Comparison of ENCODE assay signal across 25 cellular contexts in genomic region chr2:129165001-129165400, GRCh38.
A peak's percentile ranks its signal among the peaks of the same experiment; 100 is the strongest.
DNase-seq lines count a peak whose midpoint lies in the region; ATAC-seq and TF ChIP-seq lines count a peak whose summit lies in the region.
"Had no signal": no experiment of that assay in that cellular context is flagged by ENCODE, and none has a peak within 500 bp of the region (broad histone marks: within the 10 kb centered on the region; RNA-seq: fewer than 3 reads in every experiment).

No MANE protein-coding gene starts in this region.

- H3K79me2 ChIP-seq in hepatocyte: no peaks in the 10 kb centered on the region

- TF ChIP-seq CTCF in MCF 10A (IDR thresholded peaks at IDR 0.05; ENCODE audit: unreplicated experiment): no peak
- TF ChIP-seq CTCF in breast epithelium (IDR thresholded peaks at IDR 0.05): no peak
- TF ChIP-seq CTCF in esophagus muscularis mucosa (IDR thresholded peaks at IDR 0.05): no peak
- TF ChIP-seq CTCF in hepatocyte (IDR thresholded peaks at IDR 0.05; ENCODE audit: poor library complexity): no peak
- no peak for TF ChIP-seq CTCF in glutamatergic neuron (IDR thresholded peaks at IDR 0.05; ENCODE audit: partially characterized antibody, unreplicated experiment)

- POLR2A ChIA-PET in MCF 10A (lab: Yijun Ruan, JAX): interaction anchor here (0.5 to 1.1 kb wide), 3 partner anchors 11 to 860 kb away, joined by 3 read pairs; no protein-coding TSS in a partner anchor

- TF ChIP-seq POLR2A in breast epithelium (IDR thresholded peaks at IDR 0.05): no peak
- no peak for TF ChIP-seq POLR2A in esophagus muscularis mucosa (IDR thresholded peaks at IDR 0.05; ENCODE audit: low read depth)

- H3K4me1 Mint-ChIP-seq in MCF 10A (ENCODE audit: insufficient read depth, unreplicated experiment) (peaks cover 8% of the 10 kb centered on the region), glutamatergic neuron (ENCODE audit: low read depth, unreplicated experiment) (peaks cover 4% of the 10 kb centered on the region)

- H3K9me3 ChIP-seq in breast epithelium: no peaks in the 10 kb centered on the region
- H3K9me3 ChIP-seq in esophagus muscularis mucosa: no peaks in the 10 kb centered on the region
- H3K9me3 ChIP-seq in hepatocyte (ENCODE audit: low read depth): no peaks in the 10 kb centered on the region
- H3K9me3 ChIP-seq: SJSA1 had no signal

- ATAC-seq in sciatic nerve: peak; percentile 80
- ATAC-seq in GM21381 (IDR thresholded peaks at IDR 0.05; ENCODE audit: unreplicated experiment): no peak
- no peak for ATAC-seq in GM21423 (IDR thresholded peaks at IDR 0.05; ENCODE audit: unreplicated experiment)
- ATAC-seq: PC-3 had no signal

- H4K20me1 ChIP-seq in hepatocyte (ENCODE audit: insufficient read depth, poor library complexity, severe bottlenecking): no peaks in the 10 kb centered on the region

- H3K36me3 Mint-ChIP-seq in MCF 10A (ENCODE audit: insufficient read depth, unreplicated experiment) (no peaks in the 10 kb centered on the region), glutamatergic neuron (ENCODE audit: unreplicated experiment) (no peaks in the 10 kb centered on the region)
- H3K36me3 Mint-ChIP-seq: CD14-positive monocyte had no signal

- H3K4me3 Mint-ChIP-seq in MCF 10A (ENCODE audit: unreplicated experiment) (no peak overlapping the region), glutamatergic neuron (ENCODE audit: unreplicated experiment) (no peak overlapping the region)
- H3K4me3 Mint-ChIP-seq: CD14-positive monocyte, H9 had no signal

- H3K9me2 ChIP-seq in hepatocyte (replicated peaks; ENCODE audit: insufficient read depth): no peaks in the 10 kb centered on the region

- H3K27me3 ChIP-seq in breast epithelium (no peaks in the 10 kb centered on the region), esophagus muscularis mucosa (no peaks in the 10 kb centered on the region), hepatocyte (no peaks in the 10 kb centered on the region)

- H3K27ac ChIP-seq in breast epithelium (no peak overlapping the region), esophagus muscularis mucosa (replicated peaks in 1 of 4) (no peak overlapping the region), hepatocyte (peak overlapping the region; percentile 19)
- H3K27ac ChIP-seq: 22Rv1, HL-60, RWPE1, SJSA1 had no signal

- no peaks in the 10 kb centered on the region for H3K9me3 Mint-ChIP-seq in MCF 10A (ENCODE audit: unreplicated experiment)
- H3K9me3 Mint-ChIP-seq in glutamatergic neuron (ENCODE audit: unreplicated experiment): peaks cover 7% of the 10 kb centered on the region

- H3K36me3 ChIP-seq in breast epithelium (no peaks in the 10 kb centered on the region), esophagus muscularis mucosa (no peaks in the 10 kb centered on the region), hepatocyte (replicated peaks; ENCODE audit: insufficient read depth, low read depth) (no peaks in the 10 kb centered on the region)
- H3K36me3 ChIP-seq: SJSA1 had no signal

- peak; percentile 6 for DNase-seq in MCF 10A (ENCODE audit: unreplicated experiment)
- DNase-seq in breast epithelium (ENCODE audit: low spot score in 2 of 2): no peak
- peak; percentile 62 for DNase-seq in esophagus muscularis mucosa (ENCODE audit: extremely low spot score)
- DNase-seq in hepatocyte (ENCODE audit: low spot score): no peak
- DNase-seq in sciatic nerve (ENCODE audit: low spot score): no peak
- DNase-seq in glutamatergic neuron: no peak
- DNase-seq: AML-193, DMS 273 treated with DMSO at 0.1 percent for 48 hours, DND-41, H9, IMR-90, MM.1S, NCI-H1092, NCI-H146, NCI-H2029 treated with DMSO at 0.1 percent for 48 hours, NCI-H2171, NCI-H526, PC-3 had no signal

- H3K4me3 ChIP-seq in breast epithelium (no peak overlapping the region), esophagus muscularis mucosa (no peak overlapping the region), hepatocyte (no peak overlapping the region)
- H3K4me3 ChIP-seq: SJSA1 had no signal

- intact Hi-C loops in MCF 10A (cut with micrococcal nuclease) (no loop called here), breast epithelium (cut with DNase I; ENCODE audit: low total_unique reads) (no loop called here), esophagus muscularis mucosa (cut with DNase I) (no loop called here), sciatic nerve (cut with DNase I) (no loop called here)

- H3K27ac Mint-ChIP-seq in MCF 10A (ENCODE audit: low read depth, unreplicated experiment): peak overlapping the region; percentile 76
- H3K27ac Mint-ChIP-seq in glutamatergic neuron (ENCODE audit: unreplicated experiment): no peak overlapping the region
- H3K27ac Mint-ChIP-seq: CD14-positive monocyte had no signal

- H3K4me2 ChIP-seq in hepatocyte: no peak overlapping the region

- CTCF ChIA-PET in MCF 10A (lab: Yijun Ruan, JAX): interaction anchor here (0.9 kb wide), 1 partner anchor 104 kb away, joined by 3 read pairs; no protein-coding TSS in a partner anchor

- TF ChIP-seq EP300 in esophagus muscularis mucosa (IDR thresholded peaks at IDR 0.05): no peak

- H3K4me1 ChIP-seq in breast epithelium (no peaks in the 10 kb centered on the region), esophagus muscularis mucosa (peaks cover 0 to 12% (median 4%) of the 10 kb centered on the region in 4 donors), hepatocyte (ENCODE audit: insufficient read depth) (peaks cover 4% of the 10 kb centered on the region)
- H3K4me1 ChIP-seq: SJSA1 had no signal

- H3K27me3 Mint-ChIP-seq in MCF 10A (ENCODE audit: insufficient read depth, unreplicated experiment): no peaks in the 10 kb centered on the region
- peaks cover 4% of the 10 kb centered on the region for H3K27me3 Mint-ChIP-seq in glutamatergic neuron (ENCODE audit: unreplicated experiment)

- H2AFZ ChIP-seq in hepatocyte: no peak overlapping the region

- BruUV-seq in MCF 10A (replicated peaks; lab: Mats Ljungman, UMichigan): no TSS peak

Comparison
In these comparisons a context has a peak if more than half of its experiments do, and no peak if none do; other contexts are left out.
1. DNase-seq: peak in MCF 10A (single experiment) and esophagus muscularis mucosa (single experiment); none in breast epithelium (0 of 2), hepatocyte (single experiment), sciatic nerve (single experiment) and glutamatergic neuron (single experiment).